8 cellular contexts compared by ENCODE assay signal in genomic region chr13:93226623-93227279, GRCh38. TPM values are rescaled to one million over a fixed set of nuclear protein-coding genes. Genes with fewer than 3 reads are reported as not detected.
DNase-seq lines count a peak whose midpoint lies in the region; ATAC-seq, FAIRE-seq and TF ChIP-seq lines count a peak whose summit lies in the region.

TSS of gene GPC6 (plus strand) at chr13:93226807.

- no peaks in the 10 kb centered on the region for H3K36me3 ChIP-seq in heart left ventricle

- TF ChIP-seq POLR2A in heart left ventricle (IDR thresholded peaks at IDR 0.05) = no peak

- FAIRE-seq in D721Med (lab: Jason Lieb, UNC) = peak; percentile 91

- H3K9me3 ChIP-seq in heart left ventricle = no peaks in the 10 kb centered on the region

- TF ChIP-seq CTCF in D721Med (IDR thresholded peaks at IDR 0.05; ENCODE audit: insufficient read depth, missing control alignments) (no peak), heart left ventricle (IDR thresholded peaks at IDR 0.05) (no peak)

- H3K27ac ChIP-seq in heart left ventricle = peak within 1 kb of the TSS in 7 of 12 donors; percentile 51 to 77 (median 69)

- peak within 1 kb of the TSS; percentile 27 to 74 (median 55) for H3K4me3 ChIP-seq in heart left ventricle

- peaks cover 0 to 35% (median 22%) of the 10 kb centered on the region in 9 donors for H3K27me3 ChIP-seq in heart left ventricle

- H3K4me1 ChIP-seq in heart left ventricle = peaks cover 0 to 23% (median 0%) of the 10 kb centered on the region in 12 donors

- DNase-seq in D721Med (ENCODE audit: insufficient read length, low spot score) (peak; percentile 26), NCI-H146 (lab: John Stamatoyannopoulos, UW) (peak; percentile 88), UCSD-AML1 (lab: John Stamatoyannopoulos, UW; ENCODE audit: unreplicated experiment) (peak; percentile 68), heart left ventricle (no peak), posterior vena cava (ENCODE audit: low spot score) (peak; percentile 74), activated gamma-delta T cell treated with Interleukin-2 at 50 U/mL for 16 hours (no peak)
- no peak for DNase-seq in activated naive CD4-positive, alpha-beta T cell treated with Interleukin-2 at 50 U/mL for 16 hours
- DNase-seq in stimulated activated naive CD4-positive, alpha-beta T cell (lab: John Stamatoyannopoulos, UW) = no peak

- ATAC-seq in heart left ventricle = peak in 3 of 4 donors; percentile 37 to 59 (median 53)

- intact Hi-C loops in heart left ventricle (cut with DNase I) = no loop called here
- intact Hi-C loops in posterior vena cava (cut with DNase I) = no loop called here

- 0 to 1% (median 1%) methylated on average over 31 of the region's 31 CpGs for WGBS in heart left ventricle, 4 donors

RNA-seq across cellular contexts. Expression of gene GPC6, which starts in this region (rescaled TPM):
- 1 to 10 TPM in 7 of 9 donors, under 1 TPM in 2; 0.44 to 6.2 (median 2.3) TPM for total RNA-seq in heart left ventricle
- under 1 TPM; 0.08 to 0.93 TPM for polyA plus RNA-seq in heart left ventricle
- total RNA-seq in posterior vena cava = 10 to 100 TPM; 35.9 to 61.9 TPM

Comparison
In these comparisons a context has a peak if more than half of its experiments do, and no peak if none do; other contexts are left out.
1. RNA of gene GPC6 (total RNA-seq): 35.9 to 61.9 TPM in posterior vena cava; 0.44 to 6.2 TPM in heart left ventricle; every median in the first group is over 4 times any median in the second.
2. DNase-seq: peak in D721Med (single experiment), NCI-H146 (single experiment), UCSD-AML1 (single experiment) and posterior vena cava (single experiment); none in heart left ventricle (0 of 5), activated gamma-delta T cell treated with Interleukin-2 at 50 U/mL for 16 hours (single experiment), activated naive CD4-positive, alpha-beta T cell treated with Interleukin-2 at 50 U/mL for 16 hours (single experiment) and stimulated activated naive CD4-positive, alpha-beta T cell (0 of 6).